ENCODE assay signal across 9 cellular contexts in the genomic region with DNA sequence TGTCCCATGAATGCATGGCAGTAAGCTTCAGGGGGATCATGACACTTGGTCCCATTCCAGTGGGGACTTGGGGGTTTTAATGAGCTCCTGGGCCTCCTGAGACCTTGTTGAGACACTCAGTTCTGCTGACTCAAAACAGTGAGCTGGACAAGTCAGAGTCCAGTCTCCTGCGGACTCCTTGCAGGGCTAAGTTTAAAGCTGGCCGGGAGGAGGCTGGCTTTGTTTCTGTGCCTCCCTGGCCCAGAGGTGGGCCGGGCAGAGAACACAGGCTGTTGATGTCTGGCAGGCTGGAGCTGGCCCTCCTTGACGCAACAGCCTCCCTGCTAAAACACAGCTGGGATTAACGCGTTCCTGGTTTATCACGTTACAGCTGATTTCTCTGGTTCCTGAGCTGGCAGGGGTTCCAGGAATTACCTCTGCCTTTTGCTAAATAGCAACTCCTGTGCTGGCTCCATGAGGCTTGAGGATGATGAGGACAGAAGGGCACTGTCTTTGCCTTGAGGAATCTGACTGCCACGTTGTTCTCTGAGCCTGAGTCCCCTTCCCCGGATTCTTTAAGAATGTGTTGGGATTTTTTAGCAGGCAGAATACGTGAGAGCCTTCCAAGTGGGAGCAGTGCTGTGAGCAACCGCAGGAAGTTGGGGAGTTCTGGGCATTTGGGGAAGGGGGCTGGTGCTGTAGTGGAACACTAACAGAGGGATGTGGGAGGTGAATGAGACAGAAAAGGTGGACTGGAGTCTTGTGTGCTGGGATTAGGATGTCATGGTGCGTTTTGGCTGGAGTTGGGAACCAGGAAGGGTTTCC. TPM values are rescaled to one million over a fixed set of nuclear protein-coding genes. Genes with fewer than 3 reads are reported as not detected.
DNase-seq lines count a peak whose midpoint lies in the region; TF ChIP-seq lines count a peak whose summit lies in the region.
"Had no signal": no experiment of that assay in that cellular context is flagged by ENCODE, and none has a peak within 500 bp of the region (broad histone marks: within the 10 kb centered on the region; RNA-seq: fewer than 3 reads in every experiment).

No MANE protein-coding gene starts in this region.

- H3K4me2 ChIP-seq in SU-DHL-6 (ENCODE audit: low read depth, low read length, poor library complexity, severe bottlenecking) = peak overlapping the region; percentile 76
- peak overlapping the region; percentile 64 for H3K4me2 ChIP-seq in trophoblast cell (ENCODE audit: low read length)

- H2BK5ac ChIP-seq in trophoblast cell (ENCODE audit: low read depth, low read length, poor library complexity) = peak overlapping the region; percentile 10

- WGBS in trophoblast cell (ENCODE audit: extremely low coverage, insufficient coverage, insufficient read length) = no CpG with 5 or more reads among the region's 12 CpGs

- H2BK120ac ChIP-seq in trophoblast cell (ENCODE audit: insufficient read depth, low read length, poor library complexity) = no peak overlapping the region

- DNase-seq in G401 (ENCODE audit: low spot score) = peak; percentile 11
- peak; percentile 14 for DNase-seq in fibroblast of the conjunctiva (ENCODE audit: low read depth)
- no peak for DNase-seq in trophoblast cell
- DNase-seq in foreskin melanocyte = no peak
- DNase-seq in NCI-H1048 (lab: John Stamatoyannopoulos, UW) = no peak
- DNase-seq in NCI-H1105 treated with DMSO at 0.1 percent for 48 hours (lab: John Stamatoyannopoulos, UW) = no peak
- DNase-seq in DMS153 treated with DMSO at 0.1 percent for 48 hours (lab: John Stamatoyannopoulos, UW; ENCODE audit: unreplicated experiment) = no peak
- DNase-seq: activated CD8-positive, alpha-beta memory T cell treated with anti-CD3 and anti-CD28 coated beads for 24 hours had no signal

- peaks cover 18% of the 10 kb centered on the region for H3K79me1 ChIP-seq in trophoblast cell (ENCODE audit: low read length)

- peaks cover 24 to 39% of the 10 kb centered on the region in 2 experiments for H3K4me1 ChIP-seq in trophoblast cell (ENCODE audit: control insufficient read depth in 1 of 2, insufficient read depth in 2 of 2, low read length in 2 of 2)

- H3K36me3 ChIP-seq in SU-DHL-6 (ENCODE audit: low read length) = no peaks in the 10 kb centered on the region
- peaks cover 2 to 3% of the 10 kb centered on the region in 2 experiments for H3K36me3 ChIP-seq in trophoblast cell (ENCODE audit: control insufficient read depth in 1 of 2, insufficient read depth in 2 of 2, low read length in 2 of 2)

- H3K18ac ChIP-seq in trophoblast cell (ENCODE audit: low read length) = peak overlapping the region; percentile 4

- no peak overlapping the region for H2AK5ac ChIP-seq in trophoblast cell (ENCODE audit: low read length)

- no peaks in the 10 kb centered on the region for H3K27me3 ChIP-seq in SU-DHL-6 (ENCODE audit: low read length)
- H3K27me3 ChIP-seq in trophoblast cell (ENCODE audit: insufficient read depth, low read length) = no peaks in the 10 kb centered on the region

- H2AFZ ChIP-seq in SU-DHL-6 (ENCODE audit: low read depth, low read length, severe bottlenecking) = no peak overlapping the region
- no peak overlapping the region for H2AFZ ChIP-seq in trophoblast cell (ENCODE audit: insufficient read depth, low read length, poor library complexity)

- H4K20me1 ChIP-seq in SU-DHL-6 (ENCODE audit: low read depth, low read length) = no peaks in the 10 kb centered on the region

- 0 out of 2 replicates have a peak overlapping the region, but pooled peaks have one; percentile 67 for H3K9ac ChIP-seq in SU-DHL-6 (ENCODE audit: low read length)
- no peak overlapping the region for H3K9ac ChIP-seq in trophoblast cell (ENCODE audit: low read length)

- peak overlapping the region; percentile 35 for H2BK12ac ChIP-seq in trophoblast cell (ENCODE audit: low read length)

- no peaks in the 10 kb centered on the region for H3K9me2 ChIP-seq in SU-DHL-6 (replicated peaks; ENCODE audit: insufficient read depth, low read length)

- H3K14ac ChIP-seq in trophoblast cell (ENCODE audit: low read length) = peak overlapping the region; percentile 31

- TF ChIP-seq CTCF in SU-DHL-6 (IDR thresholded peaks at IDR 0.05; ENCODE audit: insufficient read depth, low read length, poor library complexity, severe bottlenecking) = no peak

- peak overlapping the region; percentile 30 for H4K8ac ChIP-seq in trophoblast cell (ENCODE audit: low read depth, low read length)

- no peak overlapping the region for H3K4me3 ChIP-seq in SU-DHL-6 (ENCODE audit: insufficient read depth, low read length, poor library complexity, severe bottlenecking)
- no peak overlapping the region for H3K4me3 ChIP-seq in trophoblast cell (ENCODE audit: low read depth, low read length)

- H3F3A ChIP-seq in SU-DHL-6 (ENCODE audit: insufficient read depth) = no peaks in the 10 kb centered on the region

- in situ Hi-C loops in G401 (cut with HindIII; ENCODE audit: low sequenced_read_pairs) = no loop called here

- H4K91ac ChIP-seq in trophoblast cell (ENCODE audit: low read depth, low read length) = peak overlapping the region; percentile 38

- H3K79me2 ChIP-seq in SU-DHL-6 (ENCODE audit: insufficient read depth, low read length) = peaks cover 24% of the 10 kb centered on the region; the same call in 1 of the 2 replicates
- H3K79me2 ChIP-seq in trophoblast cell (ENCODE audit: control insufficient read depth, insufficient read depth, low read length, poor library complexity) = peaks cover 15% of the 10 kb centered on the region

- H3K23ac ChIP-seq in trophoblast cell (ENCODE audit: low read length) = no peak overlapping the region

- H3K4ac ChIP-seq in trophoblast cell (ENCODE audit: low read depth, low read length) = peak overlapping the region; percentile 20

- H3K27ac ChIP-seq in SU-DHL-6 (ENCODE audit: low read depth, low read length) (no peak overlapping the region), trophoblast cell (ENCODE audit: low read depth, low read length) (peak overlapping the region; percentile 24)

- H3K9me3 ChIP-seq in SU-DHL-6 (ENCODE audit: insufficient read depth, low read length) = no peaks in the 10 kb centered on the region
- H3K9me3 ChIP-seq in trophoblast cell (ENCODE audit: insufficient read depth, low read depth, low read length) = no peaks in the 10 kb centered on the region

- no peak overlapping the region for H4K12ac ChIP-seq in trophoblast cell (ENCODE audit: low read depth, low read length)

RNA-seq across cellular contexts. Expression of gene GPT2, which starts 2.0 kb away (rescaled TPM):
- 34.2 and 38.3 TPM in 2 replicates for total RNA-seq in G401 (2014; rRNA removed; shearing (Covaris generic))
- polyA plus RNA-seq in trophoblast cell (2013) = 73.2 and 77.7 TPM in 2 replicates

RNA-seq across cellular contexts. Expression of gene C16orf87, which starts 55.2 kb away (rescaled TPM):
- 19.6 and 20.6 TPM in 2 replicates for total RNA-seq in G401 (2014; rRNA removed; shearing (Covaris generic))
- polyA plus RNA-seq in trophoblast cell (2013) = 30.3 and 33.4 TPM in 2 replicates

Comparison
In these comparisons a context has a peak if more than half of its experiments do, and no peak if none do; other contexts are left out.
1. DNase-seq: peak in G401 (single experiment) and fibroblast of the conjunctiva (single experiment); none in trophoblast cell (0 of 2), foreskin melanocyte (single experiment), NCI-H1048 (single experiment), NCI-H1105 treated with DMSO at 0.1 percent for 48 hours (single experiment) and DMS153 treated with DMSO at 0.1 percent for 48 hours (single experiment).